In genomic region chrY:12661974-12662670, GRCh38 we compare ENCODE assay signal across 8 cellular contexts. TPM values are rescaled to one million over a fixed set of nuclear protein-coding genes. Genes with fewer than 3 reads are reported as not detected.
DNase-seq lines count a peak whose midpoint lies in the region; ATAC-seq and TF ChIP-seq lines count a peak whose summit lies in the region.

No MANE protein-coding gene starts in this region.

- peaks cover 24% of the 10 kb centered on the region for H3K4me1 Mint-ChIP-seq in activated T-helper 1 cell treated with anti-CD3 and anti-CD28 coated beads, Interleukin-12 subunit alpha, Interleukin-12 subunit beta, Interleukin-2, Interleukin-4 antibody, amounts not matched to agents 30 ng/mL and 10 ng/mL and 1 ng/mL, durations not matched to agents 14 hours and 24 hours and 36 hours (ENCODE audit: low read depth)
- H3K4me1 Mint-ChIP-seq in stimulated activated effector memory CD8-positive, alpha-beta T cell treated with anti-CD3 and anti-CD28 coated beads, Interleukin-12 subunit alpha, Interleukin-12 subunit beta, amount 100 ng/mL, for 72 hours: peaks cover 4% of the 10 kb centered on the region

- no peaks in the 10 kb centered on the region for H3K27me3 Mint-ChIP-seq in activated T-helper 1 cell treated with anti-CD3 and anti-CD28 coated beads, Interleukin-12 subunit alpha, Interleukin-12 subunit beta, Interleukin-2, Interleukin-4 antibody, amounts not matched to agents 30 ng/mL and 10 ng/mL and 1 ng/mL, durations not matched to agents 14 hours and 24 hours and 36 hours (ENCODE audit: insufficient read depth)

- H3K4me3 ChIP-seq in iPS-11a (ENCODE audit: low read depth, low read length) (peak overlapping the region; percentile 92), brain microvascular endothelial cell (ENCODE audit: low read depth, low read length) (no peak overlapping the region)

- POLR2A ChIA-PET in GM10248 (lab: Yijun Ruan, JAX): no interaction called here

- CTCF ChIA-PET in GM10248 (lab: Yijun Ruan, JAX): no interaction called here

- peak; percentile 54 for ATAC-seq in HG03571 (IDR thresholded peaks at IDR 0.05; ENCODE audit: unreplicated experiment)
- ATAC-seq in stimulated activated effector memory CD8-positive, alpha-beta T cell treated with anti-CD3 and anti-CD28 coated beads, Interleukin-12 subunit alpha, Interleukin-12 subunit beta, amount 100 ng/mL, for 72 hours: peak; percentile 82

- no peaks in the 10 kb centered on the region for H3K27me3 ChIP-seq in brain microvascular endothelial cell (replicated peaks)

- no peaks in the 10 kb centered on the region for H3K9me3 Mint-ChIP-seq in activated T-helper 1 cell treated with anti-CD3 and anti-CD28 coated beads, Interleukin-12 subunit alpha, Interleukin-12 subunit beta, Interleukin-2, Interleukin-4 antibody, amounts not matched to agents 30 ng/mL and 10 ng/mL and 1 ng/mL, durations not matched to agents 14 hours and 24 hours and 36 hours
- no peaks in the 10 kb centered on the region for H3K9me3 Mint-ChIP-seq in stimulated activated effector memory CD8-positive, alpha-beta T cell treated with anti-CD3 and anti-CD28 coated beads, Interleukin-12 subunit alpha, Interleukin-12 subunit beta, amount 100 ng/mL, for 72 hours

- in situ Hi-C loops in brain microvascular endothelial cell (cut with HindIII; ENCODE audit: low pct_ligation_motif_present, low sequenced_read_pairs): no loop called here

- H3K27ac Mint-ChIP-seq in activated T-helper 1 cell treated with anti-CD3 and anti-CD28 coated beads, Interleukin-12 subunit alpha, Interleukin-12 subunit beta, Interleukin-2, Interleukin-4 antibody, amounts not matched to agents 30 ng/mL and 10 ng/mL and 1 ng/mL, durations not matched to agents 14 hours and 24 hours and 36 hours: peak overlapping the region; percentile 97
- peak overlapping the region; percentile 91 for H3K27ac Mint-ChIP-seq in stimulated activated effector memory CD8-positive, alpha-beta T cell treated with anti-CD3 and anti-CD28 coated beads, Interleukin-12 subunit alpha, Interleukin-12 subunit beta, amount 100 ng/mL, for 72 hours

- TF ChIP-seq CTCF in GM10248 (IDR thresholded peaks at IDR 0.05; ENCODE audit: control extremely low read depth, extremely low read depth, low read depth, missing control alignments): no peak
- no peak for TF ChIP-seq CTCF in brain microvascular endothelial cell (IDR thresholded peaks at IDR 0.05; ENCODE audit: low read depth, low read length, missing control alignments)

- intact Hi-C loops in activated T-helper 1 cell treated with anti-CD3 and anti-CD28 coated beads, Interleukin-12 subunit alpha, Interleukin-12 subunit beta, Interleukin-2, Interleukin-4 antibody, amounts not matched to agents 30 ng/mL and 10 ng/mL and 1 ng/mL, durations not matched to agents 14 hours and 24 hours and 36 hours (cut with micrococcal nuclease): loop anchor here (2.0 to 10.0 kb wide), 4 partner anchors 35 to 1683 kb away; partner anchors contain the start of gene TMSB4Y

- peak overlapping the region; percentile 98 for H3K4me3 Mint-ChIP-seq in activated T-helper 1 cell treated with anti-CD3 and anti-CD28 coated beads, Interleukin-12 subunit alpha, Interleukin-12 subunit beta, Interleukin-2, Interleukin-4 antibody, amounts not matched to agents 30 ng/mL and 10 ng/mL and 1 ng/mL, durations not matched to agents 14 hours and 24 hours and 36 hours
- peak overlapping the region; percentile 83 for H3K4me3 Mint-ChIP-seq in stimulated activated effector memory CD8-positive, alpha-beta T cell treated with anti-CD3 and anti-CD28 coated beads, Interleukin-12 subunit alpha, Interleukin-12 subunit beta, amount 100 ng/mL, for 72 hours

- H3K36me3 Mint-ChIP-seq in activated T-helper 1 cell treated with anti-CD3 and anti-CD28 coated beads, Interleukin-12 subunit alpha, Interleukin-12 subunit beta, Interleukin-2, Interleukin-4 antibody, amounts not matched to agents 30 ng/mL and 10 ng/mL and 1 ng/mL, durations not matched to agents 14 hours and 24 hours and 36 hours (ENCODE audit: low read depth): peaks cover 14% of the 10 kb centered on the region
- peaks cover 40% of the 10 kb centered on the region for H3K36me3 Mint-ChIP-seq in stimulated activated effector memory CD8-positive, alpha-beta T cell treated with anti-CD3 and anti-CD28 coated beads, Interleukin-12 subunit alpha, Interleukin-12 subunit beta, amount 100 ng/mL, for 72 hours

- peak; percentile 53 for DNase-seq in GM10248 (ENCODE audit: extremely low spot score)
- DNase-seq in activated T-helper 1 cell treated with anti-CD3 and anti-CD28 coated beads, Interleukin-12 subunit alpha, Interleukin-12 subunit beta, Interleukin-2, Interleukin-4 antibody, amounts not matched to agents 30 ng/mL and 10 ng/mL and 1 ng/mL, durations not matched to agents 14 hours and 24 hours and 36 hours (ENCODE audit: low spot score): peak; percentile 38
- DNase-seq in stimulated activated effector memory CD8-positive, alpha-beta T cell treated with anti-CD3 and anti-CD28 coated beads, Interleukin-12 subunit alpha, Interleukin-12 subunit beta, amount 100 ng/mL, for 72 hours (ENCODE audit: low spot score in 2 of 2): peak; percentile 9 to 84
- no peak for DNase-seq in brain microvascular endothelial cell
- no peak for DNase-seq in HuH-7 (ENCODE audit: low spot score)
- no peak for DNase-seq in NCI-H1436 (lab: John Stamatoyannopoulos, UW)

- H3K36me3 ChIP-seq in brain microvascular endothelial cell (replicated peaks): no peaks in the 10 kb centered on the region

- no peak overlapping the region for H3K27ac ChIP-seq in brain microvascular endothelial cell

RNA-seq across cellular contexts. Expression of gene USP9Y, which starts 38.9 kb away (rescaled TPM):
- 13.0 and 14.6 TPM in 2 replicates for total RNA-seq in activated T-helper 1 cell treated with anti-CD3 and anti-CD28 coated beads, Interleukin-12 subunit alpha, Interleukin-12 subunit beta, Interleukin-2, Interleukin-4 antibody, amounts not matched to agents 30 ng/mL and 10 ng/mL and 1 ng/mL, durations not matched to agents 14 hours and 24 hours and 36 hours

Comparison
In these comparisons a context has a peak if more than half of its experiments do, and no peak if none do; other contexts are left out.
1. DNase-seq: peak in GM10248 (single experiment), activated T-helper 1 cell treated with anti-CD3 and anti-CD28 coated beads, Interleukin-12 subunit alpha, Interleukin-12 subunit beta, Interleukin-2, Interleukin-4 antibody, amounts not matched to agents 30 ng/mL and 10 ng/mL and 1 ng/mL, durations not matched to agents 14 hours and 24 hours and 36 hours (single experiment) and stimulated activated effector memory CD8-positive, alpha-beta T cell treated with anti-CD3 and anti-CD28 coated beads, Interleukin-12 subunit alpha, Interleukin-12 subunit beta, amount 100 ng/mL, for 72 hours (2 of 2); none in brain microvascular endothelial cell (single experiment), HuH-7 (single experiment) and NCI-H1436 (single experiment).